13 cellular contexts compared by ENCODE assay signal in genomic region chr19:35349614-35350521, GRCh38. TPM values are rescaled to one million over a fixed set of nuclear protein-coding genes. Genes with fewer than 3 reads are reported as not detected.
DNase-seq lines count a peak whose midpoint lies in the region; ATAC-seq and TF ChIP-seq lines count a peak whose summit lies in the region.
"Had no signal": no experiment of that assay in that cellular context is flagged by ENCODE, and none has a peak within 500 bp of the region (broad histone marks: within the 10 kb centered on the region; RNA-seq: fewer than 3 reads in every experiment).

No MANE protein-coding gene starts in this region.

- ATAC-seq in omental fat pad (ENCODE audit: low FRiP score) (no peak), gastrocnemius medialis (no peak), heart right ventricle (no peak)

- CTCF ChIA-PET in GM10248 (lab: Yijun Ruan, JAX): interaction anchor here (0.9 to 2.0 kb wide), 7 partner anchors 12 to 146 kb away, joined by 3 to 11 read pairs (median 4); no protein-coding TSS in a partner anchor

- H3K27me3 Mint-ChIP-seq in activated T-helper 2 cell treated with anti-CD3 and anti-CD28 coated beads, Interferon-gamma antibody, Interleukin-2, Interleukin-4, amounts not matched to agents 10 μg/mL and 5 μg/mL and 100 μg/mL, durations not matched to agents 14 hours and 24 hours and 36 hours (ENCODE audit: low read depth): no peaks in the 10 kb centered on the region

- H3K27me3 ChIP-seq in gastrocnemius medialis (no peaks in the 10 kb centered on the region), heart right ventricle (peaks cover 0 to 33% (median 18%) of the 10 kb centered on the region in 7 donors)

- H3K36me3 ChIP-seq in gastrocnemius medialis: no peaks in the 10 kb centered on the region
- H3K36me3 ChIP-seq in heart right ventricle: no peaks in the 10 kb centered on the region

- in situ Hi-C loops in gastrocnemius medialis (cut with MboI; ENCODE audit: low sequenced_read_pairs in 4 of 4): loop anchor here in 1 of 4 donors (10.0 kb wide), 2 partner anchors 125 to 145 kb away; partner anchors contain the start of gene KRTDAP

- H3K4me3 ChIP-seq in gastrocnemius medialis (no peak overlapping the region), heart right ventricle (no peak overlapping the region)
- H3K4me3 ChIP-seq: dorsolateral prefrontal cortex had no signal

- POLR2A ChIA-PET in GM10248 (lab: Yijun Ruan, JAX): interaction anchor here (1.1 kb wide), 1 partner anchor 122 kb away, joined by 3 read pairs; no protein-coding TSS in a partner anchor

- no peaks in the 10 kb centered on the region for H3K9me3 Mint-ChIP-seq in activated T-helper 2 cell treated with anti-CD3 and anti-CD28 coated beads, Interferon-gamma antibody, Interleukin-2, Interleukin-4, amounts not matched to agents 10 μg/mL and 5 μg/mL and 100 μg/mL, durations not matched to agents 14 hours and 24 hours and 36 hours

- no peak overlapping the region for H3K4me3 Mint-ChIP-seq in activated T-helper 2 cell treated with anti-CD3 and anti-CD28 coated beads, Interferon-gamma antibody, Interleukin-2, Interleukin-4, amounts not matched to agents 10 μg/mL and 5 μg/mL and 100 μg/mL, durations not matched to agents 14 hours and 24 hours and 36 hours (ENCODE audit: low read depth)

- TF ChIP-seq POLR2A in GM19099 (IDR thresholded peaks at IDR 0.05; ENCODE audit: extremely low read depth, insufficient read length, low read depth) (peak; percentile 43), gastrocnemius medialis (IDR thresholded peaks at IDR 0.05) (no peak)

- intact Hi-C loops in activated T-helper 2 cell treated with anti-CD3 and anti-CD28 coated beads, Interferon-gamma antibody, Interleukin-2, Interleukin-4, amounts not matched to agents 10 μg/mL and 5 μg/mL and 100 μg/mL, durations not matched to agents 14 hours and 24 hours and 36 hours (cut with micrococcal nuclease): loop anchor here (5.0 kb wide), 2 partner anchors 83 to 193 kb away; partner anchors contain the start of gene USF2
- intact Hi-C loops in gastrocnemius medialis (cut with DNase I; ENCODE audit: low total_unique reads) (loop anchor here (10.0 kb wide), 1 partner anchor 145 kb away; the partner anchor contains the start of gene KRTDAP), heart right ventricle (cut with DNase I) (loop anchor here in 3 of 10 donors (5.0 to 10.0 kb wide), 4 partner anchors 117 to 145 kb away; partner anchors contain the start of gene KRTDAP (in 2 of the 3))

- DNase-seq in GM10248 (ENCODE audit: extremely low spot score) (peak; percentile 13), omental fat pad (ENCODE audit: low spot score) (peak; percentile 16), gastrocnemius medialis (no peak), heart right ventricle (no peak), NCI-H1092 treated with DMSO at 0.1 percent for 48 hours (lab: John Stamatoyannopoulos, UW) (no peak), cerebellar nuclear complex (lab: John Stamatoyannopoulos, UW) (no peak)
- no peak for DNase-seq in activated T-helper 2 cell treated with anti-CD3 and anti-CD28 coated beads, Interferon-gamma antibody, Interleukin-2, Interleukin-4, amounts not matched to agents 10 μg/mL and 5 μg/mL and 100 μg/mL, durations not matched to agents 14 hours and 24 hours and 36 hours (ENCODE audit: low spot score)
- DNase-seq: activated CD4-positive, alpha-beta T cell treated with anti-CD3 and anti-CD28 coated beads, Interleukin-2, amount 50 U/mL, for 4 hours; C1 segment of cervical spinal cord had no signal

- no peaks in the 10 kb centered on the region for H3K36me3 Mint-ChIP-seq in activated T-helper 2 cell treated with anti-CD3 and anti-CD28 coated beads, Interferon-gamma antibody, Interleukin-2, Interleukin-4, amounts not matched to agents 10 μg/mL and 5 μg/mL and 100 μg/mL, durations not matched to agents 14 hours and 24 hours and 36 hours (ENCODE audit: low read depth)

- no peaks in the 10 kb centered on the region for H3K9me3 ChIP-seq in gastrocnemius medialis
- no peaks in the 10 kb centered on the region for H3K9me3 ChIP-seq in heart right ventricle

- TF ChIP-seq CTCF in GM10248 (IDR thresholded peaks at IDR 0.05; ENCODE audit: control extremely low read depth, extremely low read depth, low read depth, missing control alignments): no peak
- no peak for TF ChIP-seq CTCF in omental fat pad (IDR thresholded peaks at IDR 0.05)
- no peak for TF ChIP-seq CTCF in gastrocnemius medialis (IDR thresholded peaks at IDR 0.05 in 4 of 5, conservative IDR thresholded peaks at IDR 0.05 in 1 of 5)
- TF ChIP-seq CTCF in heart right ventricle (IDR thresholded peaks at IDR 0.05): no peak

- WGBS in heart right ventricle, 2 donors: 80 to 83% methylated on average over 17 of the region's 17 CpGs

- peak overlapping the region; percentile 57 for H3K27ac Mint-ChIP-seq in activated T-helper 2 cell treated with anti-CD3 and anti-CD28 coated beads, Interferon-gamma antibody, Interleukin-2, Interleukin-4, amounts not matched to agents 10 μg/mL and 5 μg/mL and 100 μg/mL, durations not matched to agents 14 hours and 24 hours and 36 hours

- H3K4me1 ChIP-seq in gastrocnemius medialis: no peaks in the 10 kb centered on the region
- peaks cover 0 to 38% (median 0%) of the 10 kb centered on the region in 9 donors for H3K4me1 ChIP-seq in heart right ventricle

- H3K27ac ChIP-seq in gastrocnemius medialis: no peak overlapping the region
- H3K27ac ChIP-seq in heart right ventricle: no peak overlapping the region

- peaks cover 36% of the 10 kb centered on the region for H3K4me1 Mint-ChIP-seq in activated T-helper 2 cell treated with anti-CD3 and anti-CD28 coated beads, Interferon-gamma antibody, Interleukin-2, Interleukin-4, amounts not matched to agents 10 μg/mL and 5 μg/mL and 100 μg/mL, durations not matched to agents 14 hours and 24 hours and 36 hours (ENCODE audit: low read depth)

RNA-seq across cellular contexts. Expression of gene FFAR1, which starts 2.2 kb away (rescaled TPM):
- 0.09 and 0.21 TPM in 2 replicates for total RNA-seq in activated T-helper 2 cell treated with anti-CD3 and anti-CD28 coated beads, Interferon-gamma antibody, Interleukin-2, Interleukin-4, amounts not matched to agents 10 μg/mL and 5 μg/mL and 100 μg/mL, durations not matched to agents 14 hours and 24 hours and 36 hours
- total RNA-seq in omental fat pad (not detected), gastrocnemius medialis (not detected), heart right ventricle (not detected)
- not detected for polyA plus RNA-seq in heart right ventricle
- total RNA-seq: aorta, HT-29 had no signal
- polyA plus RNA-seq: aorta had no signal

RNA-seq across cellular contexts. Expression of gene FFAR3, which starts 8.4 kb away (rescaled TPM):
- total RNA-seq in activated T-helper 2 cell treated with anti-CD3 and anti-CD28 coated beads, Interferon-gamma antibody, Interleukin-2, Interleukin-4, amounts not matched to agents 10 μg/mL and 5 μg/mL and 100 μg/mL, durations not matched to agents 14 hours and 24 hours and 36 hours: 0.92 and 1.2 TPM in 2 replicates
- total RNA-seq in omental fat pad (1 to 10 TPM in 3 of 4 donors, under 1 TPM in 1; 0.95 to 5.5 (median 2.2) TPM), gastrocnemius medialis (not detected), heart right ventricle (under 1 TPM in 2 of 10 donors, not detected in 8; 0.40 to 0.49 TPM)
- polyA plus RNA-seq in heart right ventricle: under 1 TPM in 1 of 2 donors, not detected in 1; 0.09 TPM
- total RNA-seq: HT-29 had no signal
- polyA plus RNA-seq: aorta had no signal

RNA-seq across cellular contexts. Expression of gene CD22, which starts 20.9 kb away (rescaled TPM):
- total RNA-seq in activated T-helper 2 cell treated with anti-CD3 and anti-CD28 coated beads, Interferon-gamma antibody, Interleukin-2, Interleukin-4, amounts not matched to agents 10 μg/mL and 5 μg/mL and 100 μg/mL, durations not matched to agents 14 hours and 24 hours and 36 hours: 4.0 and 5.5 TPM in 2 replicates
- total RNA-seq in omental fat pad (1 to 10 TPM; 1.3 to 5.8 (median 2.7) TPM), gastrocnemius medialis (under 1 TPM in 1 of 4 donors, not detected in 3; 0.59 TPM), heart right ventricle (1 to 10 TPM in 1 of 10 donors, under 1 TPM in 7, not detected in 2; 0.22 to 1.6 (median 0.49) TPM)
- polyA plus RNA-seq in heart right ventricle: under 1 TPM; 0.07 to 0.12 TPM

RNA-seq across cellular contexts. Expression of gene GPR42, which starts 21.0 kb away (rescaled TPM):
- 0.18 and 0.51 TPM in 2 replicates for total RNA-seq in activated T-helper 2 cell treated with anti-CD3 and anti-CD28 coated beads, Interferon-gamma antibody, Interleukin-2, Interleukin-4, amounts not matched to agents 10 μg/mL and 5 μg/mL and 100 μg/mL, durations not matched to agents 14 hours and 24 hours and 36 hours
- under 1 TPM in 2 of 4 donors, not detected in 2; 0.37 to 0.79 TPM for total RNA-seq in omental fat pad
- not detected for total RNA-seq in gastrocnemius medialis
- not detected for total RNA-seq in heart right ventricle
- not detected for polyA plus RNA-seq in heart right ventricle
- total RNA-seq: aorta, HT-29 had no signal
- polyA plus RNA-seq: aorta had no signal

RNA-seq across cellular contexts. Expression of gene MAG, which starts 57.9 kb away (rescaled TPM):
- total RNA-seq in activated T-helper 2 cell treated with anti-CD3 and anti-CD28 coated beads, Interferon-gamma antibody, Interleukin-2, Interleukin-4, amounts not matched to agents 10 μg/mL and 5 μg/mL and 100 μg/mL, durations not matched to agents 14 hours and 24 hours and 36 hours: 0.32 and 0.37 TPM in 2 replicates
- not detected for total RNA-seq in omental fat pad
- total RNA-seq in gastrocnemius medialis: 1 to 10 TPM in 1 of 4 donors, under 1 TPM in 1, not detected in 2; 0.24 to 1.5 TPM
- under 1 TPM in 1 of 10 donors, not detected in 9; 0.39 TPM for total RNA-seq in heart right ventricle
- polyA plus RNA-seq in heart right ventricle: under 1 TPM in 1 of 2 donors, not detected in 1; 0.04 TPM
- total RNA-seq: HT-29 had no signal
- polyA plus RNA-seq: aorta had no signal

Comparison
In these comparisons a context has a peak if more than half of its experiments do, and no peak if none do; other contexts are left out.
1. DNase-seq: peak in GM10248 (single experiment) and omental fat pad (single experiment); none in activated T-helper 2 cell treated with anti-CD3 and anti-CD28 coated beads, Interferon-gamma antibody, Interleukin-2, Interleukin-4, amounts not matched to agents 10 μg/mL and 5 μg/mL and 100 μg/mL, durations not matched to agents 14 hours and 24 hours and 36 hours (single experiment), gastrocnemius medialis (0 of 2), heart right ventricle (0 of 2), NCI-H1092 treated with DMSO at 0.1 percent for 48 hours (single experiment) and cerebellar nuclear complex (0 of 2).